In the genomic region with DNA sequence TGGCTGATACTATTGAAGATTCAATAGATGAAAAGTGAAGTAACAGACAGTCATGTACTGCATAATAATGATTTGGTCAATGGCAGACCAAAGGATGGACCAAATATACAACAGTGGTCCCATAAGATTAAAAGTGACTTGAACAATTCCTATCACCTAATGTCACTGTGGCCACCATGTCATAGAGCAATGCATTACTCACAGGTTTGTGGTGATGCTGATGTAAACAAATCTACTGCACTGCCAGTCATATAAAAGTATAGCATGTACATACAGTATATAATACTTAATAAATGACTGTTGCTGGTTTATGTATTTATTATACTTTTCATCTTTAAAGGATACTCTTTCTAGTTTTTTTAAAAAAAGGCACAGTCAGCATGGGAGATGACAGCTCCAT, we compare ENCODE assay signal across 1 cellular context.
TF ChIP-seq lines count a peak whose summit lies in the region.

No MANE protein-coding gene starts in this region.

TF ChIP-seq in K562, 482 proteins besides CTCF, POLR2A, EP300 and RAD21:
- TF ChIP-seq, protein P1, sequence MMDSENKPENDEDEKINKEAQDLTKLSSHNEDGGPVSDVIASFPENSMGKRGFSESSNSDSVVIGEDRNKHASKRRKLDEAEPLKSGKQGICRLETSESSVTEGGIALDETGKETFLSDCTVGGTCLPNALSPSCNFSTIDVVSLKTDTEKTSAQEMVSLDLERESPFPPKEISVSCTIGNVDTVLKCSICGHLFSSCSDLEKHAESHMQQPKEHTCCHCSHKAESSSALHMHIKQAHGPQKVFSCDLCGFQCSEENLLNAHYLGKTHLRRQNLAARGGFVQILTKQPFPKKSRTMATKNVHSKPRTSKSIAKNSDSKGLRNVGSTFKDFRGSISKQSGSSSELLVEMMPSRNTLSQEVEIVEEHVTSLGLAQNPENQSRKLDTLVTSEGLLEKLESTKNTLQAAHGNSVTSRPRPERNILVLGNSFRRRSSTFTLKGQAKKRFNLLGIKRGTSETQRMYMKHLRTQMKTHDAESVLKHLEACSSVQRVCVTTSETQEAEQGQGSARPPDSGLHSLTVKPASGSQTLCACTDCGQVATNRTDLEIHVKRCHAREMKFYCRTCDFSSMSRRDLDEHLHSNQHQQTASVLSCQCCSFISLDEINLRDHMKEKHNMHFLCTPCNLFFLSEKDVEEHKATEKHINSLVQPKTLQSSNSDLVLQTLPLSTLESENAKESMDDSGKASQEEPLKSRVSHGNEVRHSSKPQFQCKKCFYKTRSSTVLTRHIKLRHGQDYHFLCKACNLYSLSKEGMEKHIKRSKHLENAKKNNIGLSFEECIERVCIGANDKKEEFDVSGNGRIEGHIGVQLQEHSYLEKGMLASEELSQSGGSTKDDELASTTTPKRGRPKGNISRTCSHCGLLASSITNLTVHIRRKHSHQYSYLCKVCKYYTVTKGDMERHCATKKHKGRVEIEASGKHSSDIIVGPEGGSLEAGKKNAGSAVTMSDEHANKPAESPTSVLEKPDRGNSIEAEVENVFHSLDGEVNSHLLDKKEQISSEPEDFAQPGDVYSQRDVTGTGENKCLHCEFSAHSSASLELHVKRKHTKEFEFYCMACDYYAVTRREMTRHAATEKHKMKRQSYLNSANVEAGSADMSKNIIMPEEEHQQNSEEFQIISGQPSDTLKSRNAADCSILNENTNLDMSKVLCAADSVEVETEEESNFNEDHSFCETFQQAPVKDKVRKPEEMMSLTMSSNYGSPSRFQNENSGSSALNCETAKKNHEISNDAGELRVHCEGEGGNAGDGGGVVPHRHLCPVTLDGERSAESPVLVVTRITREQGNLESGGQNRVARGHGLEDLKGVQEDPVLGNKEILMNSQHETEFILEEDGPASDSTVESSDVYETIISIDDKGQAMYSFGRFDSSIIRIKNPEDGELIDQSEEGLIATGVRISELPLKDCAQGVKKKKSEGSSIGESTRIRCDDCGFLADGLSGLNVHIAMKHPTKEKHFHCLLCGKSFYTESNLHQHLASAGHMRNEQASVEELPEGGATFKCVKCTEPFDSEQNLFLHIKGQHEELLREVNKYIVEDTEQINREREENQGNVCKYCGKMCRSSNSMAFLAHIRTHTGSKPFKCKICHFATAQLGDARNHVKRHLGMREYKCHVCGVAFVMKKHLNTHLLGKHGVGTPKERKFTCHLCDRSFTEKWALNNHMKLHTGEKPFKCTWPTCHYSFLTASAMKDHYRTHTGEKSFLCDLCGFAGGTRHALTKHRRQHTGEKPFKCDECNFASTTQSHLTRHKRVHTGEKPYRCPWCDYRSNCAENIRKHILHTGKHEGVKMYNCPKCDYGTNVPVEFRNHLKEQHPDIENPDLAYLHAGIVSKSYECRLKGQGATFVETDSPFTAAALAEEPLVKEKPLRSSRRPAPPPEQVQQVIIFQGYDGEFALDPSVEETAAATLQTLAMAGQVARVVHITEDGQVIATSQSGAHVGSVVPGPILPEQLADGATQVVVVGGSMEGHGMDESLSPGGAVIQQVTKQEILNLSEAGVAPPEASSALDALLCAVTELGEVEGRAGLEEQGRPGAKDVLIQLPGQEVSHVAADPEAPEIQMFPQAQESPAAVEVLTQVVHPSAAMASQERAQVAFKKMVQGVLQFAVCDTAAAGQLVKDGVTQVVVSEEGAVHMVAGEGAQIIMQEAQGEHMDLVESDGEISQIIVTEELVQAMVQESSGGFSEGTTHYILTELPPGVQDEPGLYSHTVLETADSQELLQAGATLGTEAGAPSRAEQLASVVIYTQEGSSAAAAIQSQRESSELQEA (IDR thresholded peaks at IDR 0.05; ENCODE audit: low read depth) = no peak
- TF ChIP-seq HNRNPH1 (optimal IDR thresholded peaks at IDR 0.05; ENCODE audit: low read depth, low read length) (no peak), ZBTB9 (CRISPR knock-in tag; IDR thresholded peaks at IDR 0.05) (no peak), TCF7 (IDR thresholded peaks at IDR 0.05; ENCODE audit: borderline replicate concordance) (no peak), TEAD4 (IDR thresholded peaks at IDR 0.05; ENCODE audit: low read length) (no peak), TEAD4 (CRISPR knock-in tag; IDR thresholded peaks at IDR 0.05; ENCODE audit: borderline replicate concordance) (no peak), ZNF316 (IDR thresholded peaks at IDR 0.05) (peak; percentile 41), RFX5 (IDR thresholded peaks at IDR 0.05; ENCODE audit: low read depth, low read length) (no peak), CBX1 (IDR thresholded peaks at IDR 0.05; ENCODE audit: low read depth) (no peak)
TF ChIP-seq in K562: peak in this region for 1.
